Comparison of ENCODE assay signal across 8 cellular contexts in genomic region chr16:68022728-68023537, GRCh38. TPM values are rescaled to one million over a fixed set of nuclear protein-coding genes. Genes with fewer than 3 reads are reported as not detected.
DNase-seq lines count a peak whose midpoint lies in the region; ATAC-seq, FAIRE-seq and TF ChIP-seq lines count a peak whose summit lies in the region.

A gene with protein sequence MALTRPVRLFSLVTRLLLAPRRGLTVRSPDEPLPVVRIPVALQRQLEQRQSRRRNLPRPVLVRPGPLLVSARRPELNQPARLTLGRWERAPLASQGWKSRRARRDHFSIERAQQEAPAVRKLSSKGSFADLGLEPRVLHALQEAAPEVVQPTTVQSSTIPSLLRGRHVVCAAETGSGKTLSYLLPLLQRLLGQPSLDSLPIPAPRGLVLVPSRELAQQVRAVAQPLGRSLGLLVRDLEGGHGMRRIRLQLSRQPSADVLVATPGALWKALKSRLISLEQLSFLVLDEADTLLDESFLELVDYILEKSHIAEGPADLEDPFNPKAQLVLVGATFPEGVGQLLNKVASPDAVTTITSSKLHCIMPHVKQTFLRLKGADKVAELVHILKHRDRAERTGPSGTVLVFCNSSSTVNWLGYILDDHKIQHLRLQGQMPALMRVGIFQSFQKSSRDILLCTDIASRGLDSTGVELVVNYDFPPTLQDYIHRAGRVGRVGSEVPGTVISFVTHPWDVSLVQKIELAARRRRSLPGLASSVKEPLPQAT (minus strand): TSS chr16:68023232. CDS start chr16:68023202, 30 bp downstream.
DUS2 (plus strand) TSS chr16:68023284; CDS start chr16:68038024, 14,740 bp downstream.

- H3K36me3 Mint-ChIP-seq in activated B cell treated with CpG ODN at 0.5 μM for 24 hours (ENCODE audit: low read depth) (peaks cover 44% of the 10 kb centered on the region), immature natural killer cell (peaks cover 5 to 12% (median 6%) of the 10 kb centered on the region in 3 donors)

- no peak for TF ChIP-seq CTCF in AG04449 (IDR thresholded peaks at IDR 0.05; ENCODE audit: insufficient read depth, low read length, missing control alignments)
- no peak for TF ChIP-seq CTCF in activated B cell treated with CpG ODN at 0.5 μM for 24 hours (IDR thresholded peaks at IDR 0.05)
- peak; percentile 7 for TF ChIP-seq CTCF in bronchial epithelial cell (IDR thresholded peaks at IDR 0.05; ENCODE audit: insufficient read depth, low read length, severe bottlenecking)
- TF ChIP-seq CTCF in smooth muscle cell (IDR thresholded peaks at IDR 0.05; ENCODE audit: borderline replicate concordance, insufficient read depth, poor library complexity, severe bottlenecking), result no peak

- peaks cover 11% of the 10 kb centered on the region for H3K79me2 ChIP-seq in smooth muscle cell (ENCODE audit: low read depth)

- no peaks in the 10 kb centered on the region for H3K27me3 ChIP-seq in bronchial epithelial cell (ENCODE audit: control insufficient read depth, insufficient read depth, low read length)
- H3K27me3 ChIP-seq in smooth muscle cell (ENCODE audit: low read depth), result no peaks in the 10 kb centered on the region

- CTCF ChIA-PET in AG04449 (lab: Yijun Ruan, JAX), result interaction anchor here (0.7 to 3.3 kb wide), 8 partner anchors 9 to 207 kb away, joined by 3 to 25 read pairs (median 3); no protein-coding TSS in a partner anchor
- CTCF ChIA-PET in activated B cell treated with CpG ODN at 0.5 μM for 24 hours (lab: Charles Lee), result interaction anchor here (1.1 to 1.9 kb wide), 7 partner anchors 17 to 206 kb away, joined by 5 to 6 read pairs (median 5); partner anchors contain the start of gene DPEP2

- H3K27me3 Mint-ChIP-seq in activated B cell treated with CpG ODN at 0.5 μM for 24 hours, result no peaks in the 10 kb centered on the region
- peaks cover 8 to 19% (median 12%) of the 10 kb centered on the region in 3 donors for H3K27me3 Mint-ChIP-seq in immature natural killer cell (ENCODE audit: low read depth in 3 of 3)

- no peak for FAIRE-seq in bronchial epithelial cell (lab: Jason Lieb, UNC)

- H3K9ac ChIP-seq in smooth muscle cell (ENCODE audit: low read depth), result peak within 1 kb of the TSS; percentile 97

- peak within 1 kb of the TSS; percentile 94 for H3K4me2 ChIP-seq in smooth muscle cell

- H3K9me3 ChIP-seq in smooth muscle cell (replicated peaks; ENCODE audit: low read depth), result no peaks in the 10 kb centered on the region

- H3K4me1 ChIP-seq in smooth muscle cell (ENCODE audit: low read depth), result peaks cover 4% of the 10 kb centered on the region

- peak within 1 kb of the TSS; percentile 84 for H3K27ac ChIP-seq in smooth muscle cell (ENCODE audit: low read depth)

- DNase-seq in AG04449 (ENCODE audit: low read depth, low spot score), result peak; percentile 38
- DNase-seq in NCI-H345 treated with DMSO at 0.1 percent for 48 hours (lab: John Stamatoyannopoulos, UW; ENCODE audit: unreplicated experiment), result peak; percentile 38
- peak; percentile 97 for DNase-seq in activated B cell treated with CpG ODN at 0.5 μM for 24 hours
- DNase-seq in bronchial epithelial cell (ENCODE audit: low read depth), result peak; percentile 83
- DNase-seq in immature natural killer cell, result peak; percentile 91 to 92 (median 91)
- peak; percentile 76 for DNase-seq in smooth muscle cell (lab: John Stamatoyannopoulos, UW; ENCODE audit: unreplicated experiment)

- no peaks in the 10 kb centered on the region for H3F3A ChIP-seq in smooth muscle cell (ENCODE audit: low read depth)

- H3K36me3 ChIP-seq in bronchial epithelial cell (ENCODE audit: control insufficient read depth, insufficient read depth, low read length) (peaks cover 3% of the 10 kb centered on the region), smooth muscle cell (ENCODE audit: low read depth) (no peaks in the 10 kb centered on the region)

- WGBS in smooth muscle cell (ENCODE audit: low lambda C conversion rate), result under 1% methylated on average over 82 of the region's 84 CpGs

- peak within 1 kb of the TSS; percentile 99 for H3K4me3 ChIP-seq in AG04449 (ENCODE audit: low read depth, low read length)
- H3K4me3 ChIP-seq in bronchial epithelial cell (ENCODE audit: low read depth, low read length), result peak within 1 kb of the TSS; percentile 96
- H3K4me3 ChIP-seq in smooth muscle cell, result peak within 1 kb of the TSS; percentile 72

- peak within 1 kb of the TSS; percentile 97 for H3K27ac Mint-ChIP-seq in activated B cell treated with CpG ODN at 0.5 μM for 24 hours
- peak within 1 kb of the TSS; percentile 92 to 99 (median 98) for H3K27ac Mint-ChIP-seq in immature natural killer cell

- POLR2A ChIA-PET in AG04449 (lab: Yijun Ruan, JAX), result interaction anchor here (0.5 to 1.6 kb wide), 4 partner anchors 8 to 208 kb away, joined by 3 to 5 read pairs (median 3); no protein-coding TSS in a partner anchor
- POLR2A ChIA-PET in activated B cell treated with CpG ODN at 0.5 μM for 24 hours (lab: Charles Lee), result interaction anchor here (0.6 to 3.5 kb wide), 22 partner anchors 10 to 345 kb away, joined by 3 to 47 read pairs (median 6); partner anchors contain the start of genes DPEP2, NFATC3, PSKH1 and PSMB10

- H3K9me3 Mint-ChIP-seq in activated B cell treated with CpG ODN at 0.5 μM for 24 hours, result no peaks in the 10 kb centered on the region
- no peaks in the 10 kb centered on the region for H3K9me3 Mint-ChIP-seq in immature natural killer cell

- H3K4me1 Mint-ChIP-seq in activated B cell treated with CpG ODN at 0.5 μM for 24 hours, result peaks cover 31% of the 10 kb centered on the region
- peaks cover 39 to 41% of the 10 kb centered on the region in 2 donors for H3K4me1 Mint-ChIP-seq in immature natural killer cell

- H3K4me3 Mint-ChIP-seq in activated B cell treated with CpG ODN at 0.5 μM for 24 hours (peak within 1 kb of the TSS; percentile 99), immature natural killer cell (peak within 1 kb of the TSS; percentile 94 to 99 (median 98))

- ATAC-seq in GM18870 (IDR thresholded peaks at IDR 0.05; ENCODE audit: unreplicated experiment) (peak; percentile 75), HG03159 (IDR thresholded peaks at IDR 0.05; ENCODE audit: unreplicated experiment) (peak; percentile 76), activated B cell treated with CpG ODN at 0.5 μM for 24 hours (ENCODE audit: low read depth) (peak; percentile 93)

- H4K20me1 ChIP-seq in smooth muscle cell (ENCODE audit: low read depth), result no peaks in the 10 kb centered on the region

- intact Hi-C loops in activated B cell treated with CpG ODN at 0.5 μM for 24 hours (cut with micrococcal nuclease), result loop anchor here (1.0 kb wide), 6 partner anchors 17 to 130 kb away; partner anchors contain the start of genes PSKH1, PSMB10 and SLC12A4

- peak within 1 kb of the TSS; percentile 92 for H2AFZ ChIP-seq in smooth muscle cell (ENCODE audit: low read depth)

RNA-seq across cellular contexts. Expression of the first gene that starts in this region (rescaled TPM):
- total RNA-seq in activated B cell treated with CpG ODN at 0.5 μM for 24 hours (19.2 and 19.7 TPM in 2 replicates), bronchial epithelial cell (10.9 and 16.3 TPM in 2 replicates), smooth muscle cell (6.0 and 6.7 TPM in 2 replicates)
- polyA plus RNA-seq in immature natural killer cell (10 to 100 TPM; 45.3 to 59.4 (median 55.0) TPM), smooth muscle cell (7.0 and 9.0 TPM in 2 replicates)

RNA-seq across cellular contexts. Expression of gene DUS2, which starts in this region (rescaled TPM):
- total RNA-seq in activated B cell treated with CpG ODN at 0.5 μM for 24 hours, result 54.2 and 62.0 TPM in 2 replicates
- 23.7 and 24.1 TPM in 2 replicates for total RNA-seq in bronchial epithelial cell
- 10 to 100 TPM in 2 of 3 donors, 1 to 10 TPM in 1; 9.3 to 23.7 (median 16.8) TPM for polyA plus RNA-seq in immature natural killer cell
- total RNA-seq in smooth muscle cell, result 9.5 and 12.1 TPM in 2 replicates
- 23.5 and 25.6 TPM in 2 replicates for polyA plus RNA-seq in smooth muscle cell

Comparison
In these comparisons a context has a peak if more than half of its experiments do, and no peak if none do; other contexts are left out.
1. Peak in every context shown above with its lines: DNase-seq, ATAC-seq, H3K4me3 ChIP-seq and H3K27ac ChIP-seq.
2. DNase-seq: peak in every context shown above with its lines; median percentile 97 in activated B cell treated with CpG ODN at 0.5 μM for 24 hours; 91 in immature natural killer cell; 83 in bronchial epithelial cell; 76 in smooth muscle cell; 38 in AG04449; 38 in NCI-H345 treated with DMSO at 0.1 percent for 48 hours.